ENCODE assay signal across 1 cellular context in the genomic region with DNA sequence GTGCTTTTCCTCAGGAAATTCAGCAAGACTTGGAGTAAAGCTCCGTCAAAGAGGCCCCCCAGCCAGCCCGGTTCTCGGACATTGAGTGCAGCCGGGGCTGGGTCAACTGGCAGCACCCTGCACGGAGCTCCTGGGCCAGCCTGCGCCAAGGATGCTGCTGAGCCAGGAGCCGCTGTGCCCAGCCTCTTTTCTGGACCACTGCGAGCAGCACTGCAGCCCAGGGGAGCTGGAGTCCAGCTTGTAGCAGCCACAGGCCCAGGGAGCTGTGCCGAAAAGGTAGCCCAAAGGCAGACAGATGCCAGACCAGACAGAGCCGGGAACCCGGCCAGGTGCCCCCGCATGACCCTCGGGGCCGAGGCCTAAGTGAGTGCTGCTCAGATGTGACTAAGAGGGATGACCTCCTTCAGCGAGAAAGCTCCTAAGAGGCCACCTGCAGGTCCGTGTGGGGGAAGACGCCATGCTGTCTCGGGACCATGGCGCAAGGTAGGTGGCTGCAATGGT.
TF ChIP-seq lines count a peak whose summit lies in the region.

No MANE protein-coding gene starts in this region.

TF ChIP-seq in H1, 55 proteins besides CTCF, POLR2A, EP300 and RAD21:
- TF ChIP-seq SUZ12 (IDR thresholded peaks at IDR 0.05; ENCODE audit: low read length) (no peak), EZH2 (IDR thresholded peaks at IDR 0.05; ENCODE audit: low read depth, low read length, severe bottlenecking) (no peak), CBX5 (IDR thresholded peaks at IDR 0.05; ENCODE audit: low read depth, low read length) (no peak), GABPA (IDR thresholded peaks at IDR 0.05; ENCODE audit: borderline replicate concordance, insufficient read depth, low read length) (no peak), FOSL1 (IDR thresholded peaks at IDR 0.05; ENCODE audit: insufficient read depth, low read depth, low read length) (no peak)
